In genomic region chr2:159098815-159099455, GRCh38 we compare ENCODE assay signal across 11 cellular contexts.
A peak's percentile ranks its signal among the peaks of the same experiment; 100 is the strongest.
DNase-seq lines count a peak whose midpoint lies in the region; ATAC-seq and TF ChIP-seq lines count a peak whose summit lies in the region.
"Had no signal": no experiment of that assay in that cellular context is flagged by ENCODE, and none has a peak within 500 bp of the region (broad histone marks: within the 10 kb centered on the region; RNA-seq: fewer than 3 reads in every experiment).

No MANE protein-coding gene starts in this region.

- H2AFZ ChIP-seq in smooth muscle cell (ENCODE audit: low read depth) (no peak overlapping the region), Karpas-422 (ENCODE audit: low read length) (no peak overlapping the region)

- H3K27ac ChIP-seq in epithelial cell of prostate, result peak overlapping the region; percentile 92
- no peak overlapping the region for H3K27ac ChIP-seq in smooth muscle cell (ENCODE audit: low read depth)
- no peak overlapping the region for H3K27ac ChIP-seq in Karpas-422 (ENCODE audit: low read length)

- peaks cover 4% of the 10 kb centered on the region for H3K4me1 ChIP-seq in smooth muscle cell (ENCODE audit: low read depth)
- H3K4me1 ChIP-seq in Karpas-422 (ENCODE audit: low read length), result no peaks in the 10 kb centered on the region

- H3K79me2 ChIP-seq in smooth muscle cell (ENCODE audit: low read depth) (peaks cover 6% of the 10 kb centered on the region), Karpas-422 (ENCODE audit: low read length) (no peaks in the 10 kb centered on the region)

- peak overlapping the region; percentile 33 for H3K4me2 ChIP-seq in smooth muscle cell
- no peak overlapping the region for H3K4me2 ChIP-seq in Karpas-422 (ENCODE audit: low read depth, low read length, poor library complexity, severe bottlenecking)

- no peaks in the 10 kb centered on the region for H3K27me3 ChIP-seq in smooth muscle cell (ENCODE audit: low read depth)
- H3K27me3 ChIP-seq in Karpas-422 (ENCODE audit: low read length), result no peaks in the 10 kb centered on the region

- no peaks in the 10 kb centered on the region for H3F3A ChIP-seq in smooth muscle cell (ENCODE audit: low read depth)

- H3K36me3 ChIP-seq in smooth muscle cell (ENCODE audit: low read depth) (no peaks in the 10 kb centered on the region), Karpas-422 (ENCODE audit: insufficient read depth, low read length) (no peaks in the 10 kb centered on the region)

- ATAC-seq in GM18907 (IDR thresholded peaks at IDR 0.05; ENCODE audit: unreplicated experiment) (peak; percentile 58), HG02973 (IDR thresholded peaks at IDR 0.05; ENCODE audit: unreplicated experiment) (no peak)

- no peaks in the 10 kb centered on the region for H3K9me3 ChIP-seq in smooth muscle cell (replicated peaks; ENCODE audit: low read depth)
- no peaks in the 10 kb centered on the region for H3K9me3 ChIP-seq in Karpas-422 (ENCODE audit: low read length)

- WGBS in smooth muscle cell (ENCODE audit: low lambda C conversion rate), result 78% methylated on average over 4 of the region's 4 CpGs

- H3K9ac ChIP-seq in smooth muscle cell (ENCODE audit: low read depth) (peak overlapping the region; percentile 15), Karpas-422 (ENCODE audit: low read length) (no peak overlapping the region)

- DNase-seq in NCI-H460 (ENCODE audit: extremely low read depth, low read depth) (peak; percentile 44), epithelial cell of prostate (ENCODE audit: low read depth, low spot score) (peak; percentile 18), smooth muscle cell (lab: John Stamatoyannopoulos, UW; ENCODE audit: unreplicated experiment) (no peak), DMS153 treated with DMSO at 0.1 percent for 48 hours (lab: John Stamatoyannopoulos, UW; ENCODE audit: unreplicated experiment) (no peak), Karpas-422 (no peak), GOT3 (lab: John Stamatoyannopoulos, UW) (no peak)
- DNase-seq: effector CD8-positive, alpha-beta T cell; retina; T1000 had no signal

- H3K9me2 ChIP-seq in Karpas-422 (replicated peaks; ENCODE audit: insufficient read depth, low read length), result no peaks in the 10 kb centered on the region

- H4K20me1 ChIP-seq in smooth muscle cell (ENCODE audit: low read depth), result no peaks in the 10 kb centered on the region
- H4K20me1 ChIP-seq in Karpas-422 (ENCODE audit: insufficient read depth, low read depth, low read length), result no peaks in the 10 kb centered on the region

- H3K4me3 ChIP-seq in smooth muscle cell (no peak overlapping the region), Karpas-422 (ENCODE audit: low read length) (no peak overlapping the region)

- TF ChIP-seq CTCF in smooth muscle cell (IDR thresholded peaks at IDR 0.05; ENCODE audit: borderline replicate concordance, insufficient read depth, poor library complexity, severe bottlenecking), result no peak

Comparison
In these comparisons a context has a peak if more than half of its experiments do, and no peak if none do; other contexts are left out.
1. DNase-seq: peak in NCI-H460 (single experiment) and epithelial cell of prostate (single experiment); none in smooth muscle cell (single experiment), DMS153 treated with DMSO at 0.1 percent for 48 hours (single experiment), Karpas-422 (single experiment) and GOT3 (single experiment).